In genomic region chr10:13351340-13351915, GRCh38 we compare ENCODE assay signal across 11 cellular contexts. TPM values are rescaled to one million over a fixed set of nuclear protein-coding genes. Genes with fewer than 3 reads are reported as not detected.
DNase-seq lines count a peak whose midpoint lies in the region; ATAC-seq, FAIRE-seq and TF ChIP-seq lines count a peak whose summit lies in the region.
"Had no signal": no experiment of that assay in that cellular context is flagged by ENCODE, and none has a peak within 500 bp of the region (broad histone marks: within the 10 kb centered on the region; RNA-seq: fewer than 3 reads in every experiment).

No MANE protein-coding gene starts in this region.

- FAIRE-seq in GM12892 (lab: Jason Lieb, UNC), result peak; percentile 78

- TF ChIP-seq EP300 in ovary (IDR thresholded peaks at IDR 0.05), result no peak

- ATAC-seq in naive B cell (ENCODE audit: low read depth in 2 of 2), result no peak
- ATAC-seq in GM21423 (IDR thresholded peaks at IDR 0.05; ENCODE audit: unreplicated experiment), result no peak
- ATAC-seq: HCT116 had no signal

- CTCF ChIA-PET in PC-9 (lab: Charles Lee), result no interaction called here

- H3K27ac ChIP-seq in PC-9 (no peak overlapping the region), ovary (no peak overlapping the region)
- H3K27ac ChIP-seq: colonic mucosa had no signal

- peaks cover 23 to 42% (median 26%) of the 10 kb centered on the region in 3 donors for H3K27me3 Mint-ChIP-seq in naive B cell

- peaks cover 9% of the 10 kb centered on the region; the same call in 1 of the 2 replicates for H3F3A ChIP-seq in PC-9 (ENCODE audit: insufficient read depth, low read depth)

- TF ChIP-seq CTCF in PC-9 (conservative IDR thresholded peaks at IDR 0.05) (no peak), ovary (IDR thresholded peaks at IDR 0.05) (no peak)

- H3K9me3 ChIP-seq in PC-9 (ENCODE audit: insufficient read depth, low read depth), result no peaks in the 10 kb centered on the region
- no peaks in the 10 kb centered on the region for H3K9me3 ChIP-seq in ovary
- H3K9me3 ChIP-seq: colonic mucosa had no signal

- H3K27me3 ChIP-seq in PC-9 (ENCODE audit: insufficient read depth, low read depth), result peaks cover 2% of the 10 kb centered on the region; the same call in 1 of the 2 replicates
- H3K27me3 ChIP-seq in ovary, result no peaks in the 10 kb centered on the region
- H3K27me3 ChIP-seq: colonic mucosa had no signal

- 27 to 40% (median 29%) methylated on average over 11 of the region's 11 CpGs for WGBS in ovary, 3 donors

- BruUV-seq in PC-9 (replicated peaks; lab: Mats Ljungman, UMichigan), result no TSS peak

- H3K4me3 Mint-ChIP-seq in naive B cell, result peak overlapping the region in 1 of 8 donors; percentile 75

- POLR2A ChIA-PET in PC-9 (lab: Charles Lee; ENCODE audit: unreplicated experiment), result interaction anchor here (0.6 to 0.8 kb wide), 2 partner anchors 37 to 244 kb away, joined by 3 to 5 read pairs; no protein-coding TSS in a partner anchor

- H3K9me3 Mint-ChIP-seq in naive B cell, result peaks cover 0 to 1% (median 0%) of the 10 kb centered on the region in 7 donors

- H3K9me2 ChIP-seq in PC-9 (ENCODE audit: insufficient read depth), result no peaks in the 10 kb centered on the region

- H3K27ac Mint-ChIP-seq in naive B cell, result peak overlapping the region in 1 of 6 donors; percentile 49

- peaks cover 7% of the 10 kb centered on the region for H3K79me2 ChIP-seq in PC-9 (ENCODE audit: low read depth)

- intact Hi-C loops in PC-9 (cut with micrococcal nuclease; ENCODE audit: unreplicated experiment), result no loop called here
- intact Hi-C loops in ovary (cut with DNase I), result no loop called here

- H3K36me3 Mint-ChIP-seq in naive B cell, result no peaks in the 10 kb centered on the region

- H3K4me2 ChIP-seq in PC-9, result no peak overlapping the region
- H3K4me2 ChIP-seq: smooth muscle cell had no signal

- H3K4me1 Mint-ChIP-seq in naive B cell, result peaks cover 20 to 39% (median 37%) of the 10 kb centered on the region in 3 donors

- H2AFZ ChIP-seq in PC-9, result no peak overlapping the region

- H3K4me1 ChIP-seq in PC-9 (replicated peaks; ENCODE audit: insufficient read depth) (0 out of 2 replicates have a peak, but pooled peaks cover 7% of the 10 kb centered on the region), ovary (ENCODE audit: insufficient read depth) (peaks cover 4% of the 10 kb centered on the region)

- DNase-seq in GM12892 (ENCODE audit: insufficient read length) (no peak), NAMALWA (ENCODE audit: low spot score) (peak; percentile 30), naive B cell (peak; percentile 30), PC-9 (no peak), ovary (no peak)
- peak; percentile 16 for DNase-seq in activated naive CD4-positive, alpha-beta T cell treated with anti-CD3 and anti-CD28 coated beads, Interleukin-2, amount 50 U/mL, for 16 hours
- DNase-seq: colonic mucosa, NCI-H446 treated with DMSO at 0.1 percent for 48 hours had no signal

- no peak overlapping the region for H3K4me3 ChIP-seq in PC-9
- H3K4me3 ChIP-seq in ovary, result no peak overlapping the region
- H3K4me3 ChIP-seq: colonic mucosa, smooth muscle cell had no signal

- TF ChIP-seq POLR2A in GM12892 (IDR thresholded peaks at IDR 0.05; ENCODE audit: low read depth, low read length), result no peak
- no peak for TF ChIP-seq POLR2A in ovary (IDR thresholded peaks at IDR 0.05)

- no peaks in the 10 kb centered on the region for H4K20me1 ChIP-seq in PC-9 (ENCODE audit: insufficient read depth)

- H3K36me3 ChIP-seq in PC-9 (ENCODE audit: low read depth), result no peaks in the 10 kb centered on the region
- H3K36me3 ChIP-seq in ovary, result no peaks in the 10 kb centered on the region
- H3K36me3 ChIP-seq: colonic mucosa had no signal

RNA-seq across cellular contexts. Expression of gene SEPHS1, which starts 3.3 kb away (rescaled TPM):
- polyA plus RNA-seq in GM12892 (2012; ENCODE audit: missing spikeins), result 34.2 TPM
- 10 to 100 TPM in 5 of 6 donors, 1 to 10 TPM in 1; 9.1 to 18.9 (median 15.4) TPM for polyA plus RNA-seq in naive B cell (ENCODE audit: low read depth in 6 of 6)
- total RNA-seq in PC-9 (2021), result 49.9 and 63.0 TPM in 2 replicates
- total RNA-seq in ovary, result 10 to 100 TPM; 27.2 to 62.0 (median 50.6) TPM
- polyA plus RNA-seq in ovary, result 10 to 100 TPM; 39.7 to 76.7 TPM

RNA-seq across cellular contexts. Expression of gene PHYH, which starts 51.6 kb away (rescaled TPM):
- 6.3 TPM for polyA plus RNA-seq in GM12892 (2012; ENCODE audit: missing spikeins)
- polyA plus RNA-seq in naive B cell (ENCODE audit: low read depth in 6 of 6) (10 to 100 TPM in 3 of 6 donors, 1 to 10 TPM in 3; 7.0 to 15.3 (median 8.8) TPM), ovary (10 to 100 TPM; 41.6 to 42.8 TPM)
- total RNA-seq in PC-9 (2021) (15.3 and 16.5 TPM in 2 replicates), ovary (10 to 100 TPM; 20.0 to 49.7 (median 39.5) TPM)

Comparison
In these comparisons a context has a peak if more than half of its experiments do, and no peak if none do; other contexts are left out.
1. DNase-seq: peak in NAMALWA (single experiment), activated naive CD4-positive, alpha-beta T cell treated with anti-CD3 and anti-CD28 coated beads, Interleukin-2, amount 50 U/mL, for 16 hours (single experiment) and naive B cell (single experiment); none in GM12892 (single experiment), PC-9 (0 of 2) and ovary (0 of 5).